In the genomic region with DNA sequence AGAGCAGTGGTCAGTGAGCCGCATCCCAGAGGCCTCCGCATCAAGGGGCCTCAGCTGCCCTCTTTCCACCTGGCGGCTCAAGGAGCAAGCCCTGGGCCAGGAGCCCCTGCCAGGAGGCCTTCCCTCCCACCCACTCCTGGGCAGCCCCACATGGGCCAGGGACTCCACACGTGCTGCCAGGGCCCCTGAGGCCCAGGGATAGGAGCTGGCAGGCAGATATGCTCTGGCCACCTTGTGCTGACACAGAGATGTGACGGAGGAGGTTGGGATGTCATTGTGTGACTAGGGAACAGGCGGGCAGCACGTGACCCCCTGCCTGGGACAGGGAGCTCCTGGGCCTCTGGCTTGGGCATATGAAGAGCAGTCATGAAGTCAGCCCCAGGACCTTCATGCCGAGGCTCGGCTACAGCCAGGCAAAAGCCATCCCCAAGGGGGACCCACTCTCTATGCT, we compare ENCODE assay signal across 17 cellular contexts.
DNase-seq lines count a peak whose midpoint lies in the region; ATAC-seq and TF ChIP-seq lines count a peak whose summit lies in the region.
"Had no signal": no experiment of that assay in that cellular context is flagged by ENCODE, and none has a peak within 500 bp of the region (broad histone marks: within the 10 kb centered on the region; RNA-seq: fewer than 3 reads in every experiment).

No MANE protein-coding gene starts in this region.

- H3K4me3 ChIP-seq in upper lobe of right lung (no peak overlapping the region), Caco-2 (ENCODE audit: low read depth, low read length) (no peak overlapping the region)

- intact Hi-C loops in Right ventricle myocardium inferior (cut with DNase I), result no loop called here
- intact Hi-C loops in cardiac septum (cut with DNase I), result no loop called here
- intact Hi-C loops in Right ventricle myocardium superior (cut with DNase I), result no loop called here
- intact Hi-C loops in upper lobe of right lung (cut with DNase I), result no loop called here
- intact Hi-C loops in Caco-2 (cut with micrococcal nuclease; ENCODE audit: unreplicated experiment), result no loop called here

- ATAC-seq in Right ventricle myocardium inferior (peak; percentile 14), Right ventricle myocardium superior (ENCODE audit: poor library complexity) (peak; percentile 38), upper lobe of right lung (no peak), HG03175 (IDR thresholded peaks at IDR 0.05; ENCODE audit: unreplicated experiment) (no peak)
- no peak for ATAC-seq in activated naive CD4-positive, alpha-beta T cell treated with anti-CD3 and anti-CD28 coated beads, Interleukin-2, amount 50 U/mL, for 72 hours
- ATAC-seq: SK-N-SH treated with all-trans-retinoic acid at 6 μM for 48 hours; stimulated activated naive CD8-positive, alpha-beta T cell treated with anti-CD3 and anti-CD28 coated beads, Interleukin-15, Interleukin-2, amounts not matched to agents 100 U/mL and 50 U/mL, for 24 hours had no signal

- H3K4me3 Mint-ChIP-seq in Caco-2 (ENCODE audit: unreplicated experiment), result no peak overlapping the region
- H3K4me3 Mint-ChIP-seq: activated naive CD4-positive, alpha-beta T cell treated with anti-CD3 and anti-CD28 coated beads, Interleukin-2, amount 50 U/mL, for 24 hours; CD4-positive, alpha-beta T cell had no signal

- peak overlapping the region; percentile 78 for H3K27ac ChIP-seq in upper lobe of right lung
- H3K27ac ChIP-seq: foreskin keratinocyte had no signal

- H3K9me3 ChIP-seq in upper lobe of right lung (no peaks in the 10 kb centered on the region), Caco-2 (no peaks in the 10 kb centered on the region)

- no peaks in the 10 kb centered on the region for H3K36me3 ChIP-seq in upper lobe of right lung
- H3K36me3 ChIP-seq in Caco-2 (ENCODE audit: control insufficient read depth, insufficient read depth, low read length), result no peaks in the 10 kb centered on the region

- BruUV-seq in Caco-2 (replicated peaks; lab: Mats Ljungman, UMichigan), result no TSS peak

- DNase-seq in Right ventricle myocardium inferior (ENCODE audit: missing footprints), result no peak
- no peak for DNase-seq in cardiac septum (ENCODE audit: low spot score)
- DNase-seq in Right ventricle myocardium superior, result no peak
- DNase-seq in myocyte (ENCODE audit: low read depth), result peak; percentile 33
- DNase-seq in upper lobe of right lung, result no peak
- no peak for DNase-seq in Caco-2
- no peak for DNase-seq in activated naive CD4-positive, alpha-beta T cell treated with anti-CD3 and anti-CD28 coated beads, Interleukin-2, amount 50 U/mL, for 72 hours (ENCODE audit: low spot score in 2 of 2)
- DNase-seq: activated CD4-positive, alpha-beta T cell treated with anti-CD3 and anti-CD28 coated beads, Interleukin-2, amount 50 U/mL, for 1 hour; CD4-positive, alpha-beta T cell; foreskin keratinocyte; MV-4-11; NCI-H526; stimulated activated naive CD8-positive, alpha-beta T cell treated with anti-CD3 and anti-CD28 coated beads, Interleukin-15, Interleukin-2, amounts not matched to agents 100 U/mL and 50 U/mL, for 24 hours had no signal

- CTCF ChIA-PET in Caco-2 (lab: Charles Lee), result no interaction called here

- H3K4me1 ChIP-seq in upper lobe of right lung (peaks cover 22% of the 10 kb centered on the region), Caco-2 (no peaks in the 10 kb centered on the region)

- H3K9me3 Mint-ChIP-seq in Caco-2 (ENCODE audit: unreplicated experiment), result no peaks in the 10 kb centered on the region
- no peaks in the 10 kb centered on the region for H3K9me3 Mint-ChIP-seq in activated naive CD4-positive, alpha-beta T cell treated with anti-CD3 and anti-CD28 coated beads, Interleukin-2, amount 50 U/mL, for 72 hours
- H3K9me3 Mint-ChIP-seq: activated naive CD4-positive, alpha-beta T cell treated with anti-CD3 and anti-CD28 coated beads, Interleukin-2, amount 50 U/mL, for 24 hours; CD4-positive, alpha-beta T cell had no signal

- H3K4me1 Mint-ChIP-seq in Caco-2 (ENCODE audit: low read depth, unreplicated experiment), result peaks cover under 1% of the 10 kb centered on the region
- H3K4me1 Mint-ChIP-seq: activated naive CD4-positive, alpha-beta T cell treated with anti-CD3 and anti-CD28 coated beads, Interleukin-2, amount 50 U/mL, for 24 hours had no signal

- no peaks in the 10 kb centered on the region for H3K36me3 Mint-ChIP-seq in Caco-2 (ENCODE audit: insufficient read depth, unreplicated experiment)
- no peaks in the 10 kb centered on the region for H3K36me3 Mint-ChIP-seq in activated naive CD4-positive, alpha-beta T cell treated with anti-CD3 and anti-CD28 coated beads, Interleukin-2, amount 50 U/mL, for 72 hours
- H3K36me3 Mint-ChIP-seq: activated naive CD4-positive, alpha-beta T cell treated with anti-CD3 and anti-CD28 coated beads, Interleukin-2, amount 50 U/mL, for 24 hours had no signal

- POLR2A ChIA-PET in Caco-2 (lab: Charles Lee), result no interaction called here

- no peaks in the 10 kb centered on the region for H3K27me3 Mint-ChIP-seq in Caco-2 (ENCODE audit: insufficient read depth, unreplicated experiment)
- H3K27me3 Mint-ChIP-seq: activated naive CD4-positive, alpha-beta T cell treated with anti-CD3 and anti-CD28 coated beads, Interleukin-2, amount 50 U/mL, for 24 hours; CD4-positive, alpha-beta T cell; progenitor cell of endocrine pancreas had no signal

- no peak for TF ChIP-seq CTCF in upper lobe of right lung (IDR thresholded peaks at IDR 0.05)
- TF ChIP-seq CTCF in Caco-2 (IDR thresholded peaks at IDR 0.05; ENCODE audit: insufficient read depth in 1 of 2, low read depth in 1 of 2, low read length in 1 of 2, severe bottlenecking in 1 of 2, unreplicated experiment in 1 of 2), result no peak

- H3K27ac Mint-ChIP-seq in Caco-2 (ENCODE audit: unreplicated experiment), result no peak overlapping the region
- H3K27ac Mint-ChIP-seq in activated naive CD4-positive, alpha-beta T cell treated with anti-CD3 and anti-CD28 coated beads, Interleukin-2, amount 50 U/mL, for 72 hours, result no peak overlapping the region
- H3K27ac Mint-ChIP-seq: activated naive CD4-positive, alpha-beta T cell treated with anti-CD3 and anti-CD28 coated beads, Interleukin-2, amount 50 U/mL, for 24 hours; CD4-positive, alpha-beta T cell had no signal

- H3K27me3 ChIP-seq in upper lobe of right lung, result no peaks in the 10 kb centered on the region
- no peaks in the 10 kb centered on the region for H3K27me3 ChIP-seq in Caco-2 (replicated peaks; ENCODE audit: control insufficient read depth, insufficient read depth, low read length)
- H3K27me3 ChIP-seq: foreskin keratinocyte had no signal

Comparison
In these comparisons a context has a peak if more than half of its experiments do, and no peak if none do; other contexts are left out.
1. ATAC-seq: peak in Right ventricle myocardium inferior (single experiment) and Right ventricle myocardium superior (single experiment); none in upper lobe of right lung (single experiment), activated naive CD4-positive, alpha-beta T cell treated with anti-CD3 and anti-CD28 coated beads, Interleukin-2, amount 50 U/mL, for 72 hours (0 of 2) and HG03175 (single experiment).